19 cellular contexts compared by ENCODE assay signal in the genomic region with DNA sequence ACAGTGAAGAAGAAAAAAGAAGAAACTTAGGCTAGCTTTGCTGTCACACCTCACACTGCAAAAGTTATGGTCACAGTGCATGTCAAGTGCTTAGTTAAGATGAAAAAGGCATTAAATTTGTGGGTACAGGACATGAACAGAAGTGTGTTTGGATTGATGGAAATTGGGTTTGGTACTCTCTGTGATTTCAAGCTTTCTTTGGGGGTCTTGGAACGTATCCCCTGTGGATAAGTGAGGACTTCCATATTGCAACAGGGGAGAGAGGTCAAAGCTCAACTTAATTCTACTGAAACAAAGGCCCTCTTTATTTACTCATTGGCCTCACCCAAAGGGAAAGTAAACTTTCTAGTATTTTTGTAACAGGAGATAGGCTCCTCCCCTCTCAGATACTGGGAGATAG.
"Had no signal": no experiment of that assay in that cellular context is flagged by ENCODE, and none has a peak within 500 bp of the region (broad histone marks: within the 10 kb centered on the region; RNA-seq: fewer than 3 reads in every experiment).

No MANE protein-coding gene starts in this region.

- H3K9me3 Mint-ChIP-seq: memory B cell; naive B cell; natural killer cell treated with Interleukin-12 subunit alpha and Interleukin-12 subunit beta and Interleukin-15 and Interleukin-18, amount 100 ng/mL, for 72 hours; neural crest cell; stimulated activated effector memory CD8-positive, alpha-beta T cell treated with anti-CD3 and anti-CD28 coated beads, Interleukin-12 subunit alpha, Interleukin-12 subunit beta, amount 100 ng/mL, for 72 hours had no signal

- DNase-seq: effector CD4-positive, alpha-beta T cell; foreskin fibroblast; gastrocnemius medialis; head of caudate nucleus; naive B cell; pancreas; stimulated activated CD4-positive, alpha-beta T cell treated with anti-CD3 and anti-CD28 coated beads, Interleukin-2, amount 100 ng/mL, for 24 hours; stimulated activated CD4-positive, alpha-beta T cell treated with anti-CD3 and anti-CD28 coated beads, Interleukin-4, amount 100 ng/mL, for 24 hours; stimulated activated naive CD4-positive, alpha-beta T cell treated with Interleukin-2 at 50 U/mL for 16 hours; stomach; thyroid gland; trophoblast cell had no signal

- H3K27ac Mint-ChIP-seq: memory B cell; naive B cell; natural killer cell treated with Interleukin-12 subunit alpha and Interleukin-12 subunit beta and Interleukin-15 and Interleukin-18, amount 100 ng/mL, for 72 hours; stimulated activated effector memory CD8-positive, alpha-beta T cell treated with anti-CD3 and anti-CD28 coated beads, Interleukin-12 subunit alpha, Interleukin-12 subunit beta, amount 100 ng/mL, for 72 hours had no signal

- H3K4me1 Mint-ChIP-seq: memory B cell; naive B cell; neural crest cell; stimulated activated effector memory CD8-positive, alpha-beta T cell treated with anti-CD3 and anti-CD28 coated beads, Interleukin-12 subunit alpha, Interleukin-12 subunit beta, amount 100 ng/mL, for 72 hours had no signal

- H3K27me3 Mint-ChIP-seq: memory B cell; naive B cell; natural killer cell treated with Interleukin-12 subunit alpha and Interleukin-12 subunit beta and Interleukin-15 and Interleukin-18, amount 100 ng/mL, for 72 hours had no signal

- H3K36me3 Mint-ChIP-seq: memory B cell; naive B cell; natural killer cell treated with Interleukin-12 subunit alpha and Interleukin-12 subunit beta and Interleukin-15 and Interleukin-18, amount 100 ng/mL, for 72 hours; stimulated activated effector memory CD8-positive, alpha-beta T cell treated with anti-CD3 and anti-CD28 coated beads, Interleukin-12 subunit alpha, Interleukin-12 subunit beta, amount 100 ng/mL, for 72 hours had no signal

- ATAC-seq: esophagus mucosa; gastrocnemius medialis; left lobe of liver; natural killer cell treated with Interleukin-12 subunit alpha and Interleukin-12 subunit beta and Interleukin-15 and Interleukin-18, amount 100 ng/mL, for 72 hours; sciatic nerve; stimulated activated effector memory CD8-positive, alpha-beta T cell treated with anti-CD3 and anti-CD28 coated beads, Interleukin-12 subunit alpha, Interleukin-12 subunit beta, amount 100 ng/mL, for 72 hours had no signal

- H3K4me3 Mint-ChIP-seq: memory B cell; naive B cell; natural killer cell treated with Interleukin-12 subunit alpha and Interleukin-12 subunit beta and Interleukin-15 and Interleukin-18, amount 100 ng/mL, for 72 hours; neural crest cell; stimulated activated effector memory CD8-positive, alpha-beta T cell treated with anti-CD3 and anti-CD28 coated beads, Interleukin-12 subunit alpha, Interleukin-12 subunit beta, amount 100 ng/mL, for 72 hours had no signal
